In the genomic region with DNA sequence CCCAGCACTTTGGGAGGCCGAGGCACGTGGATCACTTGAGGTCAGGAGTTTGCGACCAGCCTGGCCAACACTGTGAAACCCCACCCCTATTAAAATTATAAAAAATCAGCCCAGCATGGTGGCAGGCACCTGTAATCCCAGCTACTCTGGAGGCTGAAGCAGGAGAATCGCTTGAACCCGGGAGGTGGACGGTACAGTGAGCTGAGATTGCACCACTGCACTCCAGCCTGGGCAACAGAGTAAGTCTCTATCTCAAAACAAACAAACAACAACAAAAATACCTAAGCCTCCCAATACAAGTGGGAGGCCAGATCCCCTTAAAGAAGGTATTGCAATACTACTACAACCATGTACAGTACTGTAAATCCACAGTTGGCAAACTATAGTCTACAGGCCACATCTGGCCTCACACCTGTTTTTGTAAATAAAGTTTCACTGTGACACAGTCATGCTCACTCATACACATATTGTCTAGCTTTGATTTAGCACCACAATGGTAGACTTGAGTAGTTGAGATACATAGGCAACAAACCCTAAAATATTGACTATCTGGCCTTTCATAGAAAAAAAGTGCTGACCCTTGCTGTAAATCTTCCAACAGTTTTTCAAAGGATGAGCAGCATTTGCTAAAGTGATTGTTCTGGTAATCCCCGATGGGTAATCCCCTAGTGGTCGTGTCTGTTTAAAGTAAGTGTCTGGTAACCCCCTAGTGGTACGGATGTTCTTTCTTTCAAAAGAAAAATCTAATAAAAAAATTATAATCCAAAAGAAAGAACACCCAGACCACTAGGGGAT, we compare ENCODE assay signal across 7 cellular contexts.
DNase-seq lines count a peak whose midpoint lies in the region; ATAC-seq and TF ChIP-seq lines count a peak whose summit lies in the region.

No MANE protein-coding gene starts in this region.

- POLR2A ChIA-PET in naive thymus-derived CD4-positive, alpha-beta T cell (lab: Charles Lee), result no interaction called here

- H3K9me3 Mint-ChIP-seq in naive thymus-derived CD4-positive, alpha-beta T cell, result peaks cover 0 to 4% (median 0%) of the 10 kb centered on the region in 11 donors

- H3K4me3 ChIP-seq in naive thymus-derived CD4-positive, alpha-beta T cell (ENCODE audit: low read length), result no peak overlapping the region
- no peak overlapping the region for H3K4me3 ChIP-seq in body of pancreas

- H3K27me3 Mint-ChIP-seq in naive thymus-derived CD4-positive, alpha-beta T cell, result no peaks in the 10 kb centered on the region

- 87 to 92% methylated on average over 9 of the region's 9 CpGs for WGBS in body of pancreas, 2 donors

- H3K36me3 ChIP-seq in naive thymus-derived CD4-positive, alpha-beta T cell (ENCODE audit: control insufficient read depth in 2 of 3, insufficient read depth in 3 of 3, low read length in 3 of 3), result no peaks in the 10 kb centered on the region
- no peaks in the 10 kb centered on the region for H3K36me3 ChIP-seq in body of pancreas (replicated peaks in 1 of 2; ENCODE audit: insufficient read depth in 1 of 2, low read depth in 2 of 2)

- H3K4me3 Mint-ChIP-seq in naive thymus-derived CD4-positive, alpha-beta T cell, result no peak overlapping the region

- H3K4me1 ChIP-seq in naive thymus-derived CD4-positive, alpha-beta T cell (ENCODE audit: control insufficient read depth in 2 of 2, insufficient read depth in 2 of 2, low read length in 2 of 2), result no peaks in the 10 kb centered on the region
- no peaks in the 10 kb centered on the region for H3K4me1 ChIP-seq in body of pancreas

- H3K4me1 Mint-ChIP-seq in naive thymus-derived CD4-positive, alpha-beta T cell, result peaks cover 0 to 4% (median 0%) of the 10 kb centered on the region in 7 donors

- H3K27me3 ChIP-seq in naive thymus-derived CD4-positive, alpha-beta T cell (ENCODE audit: control insufficient read depth in 2 of 2, insufficient read depth in 2 of 2, low read length in 2 of 2), result no peaks in the 10 kb centered on the region
- no peaks in the 10 kb centered on the region for H3K27me3 ChIP-seq in body of pancreas

- no peak for TF ChIP-seq POLR2A in body of pancreas (IDR thresholded peaks at IDR 0.05)

- H3K27ac ChIP-seq in naive thymus-derived CD4-positive, alpha-beta T cell (ENCODE audit: low read depth, low read length), result no peak overlapping the region
- H3K27ac ChIP-seq in body of pancreas, result no peak overlapping the region

- CTCF ChIA-PET in naive thymus-derived CD4-positive, alpha-beta T cell (lab: Charles Lee), result no interaction called here

- intact Hi-C loops in naive thymus-derived CD4-positive, alpha-beta T cell (cut with micrococcal nuclease), result no loop called here
- intact Hi-C loops in body of pancreas (cut with DNase I), result no loop called here

- H3K9me3 ChIP-seq in naive thymus-derived CD4-positive, alpha-beta T cell (ENCODE audit: control insufficient read depth in 2 of 3, low read length in 3 of 3), result no peaks in the 10 kb centered on the region
- no peaks in the 10 kb centered on the region for H3K9me3 ChIP-seq in body of pancreas

- DNase-seq in naive thymus-derived CD4-positive, alpha-beta T cell, result no peak
- DNase-seq in NCI-H2227 treated with DMSO at 0.1 percent for 48 hours (lab: John Stamatoyannopoulos, UW) (no peak), body of pancreas (no peak)
- no peak for DNase-seq in activated CD4-positive, CD25-positive, alpha-beta regulatory T cell treated with anti-CD3 and anti-CD28 coated beads, Interleukin-2, amount 50 U/mL, for 72 hours

- H3K36me3 Mint-ChIP-seq in naive thymus-derived CD4-positive, alpha-beta T cell, result peaks cover 3 to 41% (median 30%) of the 10 kb centered on the region in 5 donors

- no peak for TF ChIP-seq CTCF in body of pancreas (IDR thresholded peaks at IDR 0.05)

- H3K27ac Mint-ChIP-seq in naive thymus-derived CD4-positive, alpha-beta T cell, result no peak overlapping the region

- peak; percentile 61 for ATAC-seq in GM18861 (IDR thresholded peaks at IDR 0.05; ENCODE audit: unreplicated experiment)
- peak; percentile 57 for ATAC-seq in GM21619 (IDR thresholded peaks at IDR 0.05; ENCODE audit: unreplicated experiment)
- peak; percentile 45 for ATAC-seq in HG03469 (IDR thresholded peaks at IDR 0.05; ENCODE audit: unreplicated experiment)
- peak; percentile 47 for ATAC-seq in naive thymus-derived CD4-positive, alpha-beta T cell
- ATAC-seq in body of pancreas, result no peak
